ENCODE assay signal across 8 cellular contexts in genomic region chr2:9752441-9753275, GRCh38.
DNase-seq lines count a peak whose midpoint lies in the region; ATAC-seq and TF ChIP-seq lines count a peak whose summit lies in the region.

No MANE protein-coding gene starts in this region.

- H3K27ac Mint-ChIP-seq in activated CD8-positive, alpha-beta T cell treated with anti-CD3 and anti-CD28 coated beads, Interleukin-2, amount 10 ng/mL, durations not matched to agents 7 days and 5 days, result peak overlapping the region; percentile 91
- no peak overlapping the region for H3K27ac Mint-ChIP-seq in glutamatergic neuron (ENCODE audit: unreplicated experiment)

- CTCF ChIA-PET in activated CD8-positive, alpha-beta T cell treated with anti-CD3 and anti-CD28 coated beads, Interleukin-2, amount 10 ng/mL, durations not matched to agents 7 days and 5 days (lab: Charles Lee), result interaction anchor here (3.2 kb wide), 1 partner anchor 17 kb away, joined by 17 read pairs; no protein-coding TSS in a partner anchor

- H3K4me1 Mint-ChIP-seq in activated CD8-positive, alpha-beta T cell treated with anti-CD3 and anti-CD28 coated beads, Interleukin-2, amount 10 ng/mL, durations not matched to agents 7 days and 5 days (ENCODE audit: low read depth), result peaks cover 61% of the 10 kb centered on the region
- peaks cover 7% of the 10 kb centered on the region for H3K4me1 Mint-ChIP-seq in glutamatergic neuron (ENCODE audit: low read depth, unreplicated experiment)

- peaks cover 39% of the 10 kb centered on the region for H3K27me3 Mint-ChIP-seq in activated CD8-positive, alpha-beta T cell treated with anti-CD3 and anti-CD28 coated beads, Interleukin-2, amount 10 ng/mL, durations not matched to agents 7 days and 5 days (ENCODE audit: low read depth)
- peaks cover 5% of the 10 kb centered on the region for H3K27me3 Mint-ChIP-seq in glutamatergic neuron (ENCODE audit: unreplicated experiment)

- ATAC-seq in HG03565 (IDR thresholded peaks at IDR 0.05; ENCODE audit: unreplicated experiment), result peak; percentile 29
- peak; percentile 93 for ATAC-seq in activated CD8-positive, alpha-beta T cell treated with anti-CD3 and anti-CD28 coated beads, Interleukin-2, amount 10 ng/mL, durations not matched to agents 7 days and 5 days

- DNase-seq in EH (ENCODE audit: low read depth), result peak; percentile 72
- DNase-seq in activated CD8-positive, alpha-beta T cell treated with anti-CD3 and anti-CD28 coated beads, Interleukin-2, amount 10 ng/mL, durations not matched to agents 7 days and 5 days, result peak; percentile 87
- DNase-seq in fibroblast of the conjunctiva (ENCODE audit: low read depth), result peak; percentile 13
- peak; percentile 93 for DNase-seq in stimulated activated CD8-positive, alpha-beta memory T cell treated with anti-CD3 and anti-CD28 coated beads, Interleukin-4, amount 100 ng/mL, for 48 hours
- DNase-seq in NCI-H446 (lab: John Stamatoyannopoulos, UW), result no peak
- DNase-seq in DMS 273 treated with DMSO at 0.1 percent for 48 hours (lab: John Stamatoyannopoulos, UW), result no peak
- DNase-seq in glutamatergic neuron, result no peak

- no peaks in the 10 kb centered on the region for H3K36me3 Mint-ChIP-seq in activated CD8-positive, alpha-beta T cell treated with anti-CD3 and anti-CD28 coated beads, Interleukin-2, amount 10 ng/mL, durations not matched to agents 7 days and 5 days (ENCODE audit: low read depth)
- no peaks in the 10 kb centered on the region for H3K36me3 Mint-ChIP-seq in glutamatergic neuron (ENCODE audit: unreplicated experiment)

- no peak for TF ChIP-seq CTCF in glutamatergic neuron (IDR thresholded peaks at IDR 0.05; ENCODE audit: partially characterized antibody, unreplicated experiment)

- H3K9me3 Mint-ChIP-seq in activated CD8-positive, alpha-beta T cell treated with anti-CD3 and anti-CD28 coated beads, Interleukin-2, amount 10 ng/mL, durations not matched to agents 7 days and 5 days (ENCODE audit: insufficient read depth), result no peaks in the 10 kb centered on the region
- H3K9me3 Mint-ChIP-seq in glutamatergic neuron (ENCODE audit: unreplicated experiment), result peaks cover 4% of the 10 kb centered on the region

- H3K4me3 Mint-ChIP-seq in activated CD8-positive, alpha-beta T cell treated with anti-CD3 and anti-CD28 coated beads, Interleukin-2, amount 10 ng/mL, durations not matched to agents 7 days and 5 days, result peak overlapping the region; percentile 70
- H3K4me3 Mint-ChIP-seq in glutamatergic neuron (ENCODE audit: unreplicated experiment), result no peak overlapping the region

- POLR2A ChIA-PET in activated CD8-positive, alpha-beta T cell treated with anti-CD3 and anti-CD28 coated beads, Interleukin-2, amount 10 ng/mL, durations not matched to agents 7 days and 5 days (lab: Charles Lee), result interaction anchor here (1.0 to 1.4 kb wide), 6 partner anchors 18 to 197 kb away, joined by 3 to 5 read pairs (median 4); partner anchors contain the start of genes ADAM17 and YWHAQ

Comparison
In these comparisons a context has a peak if more than half of its experiments do, and no peak if none do; other contexts are left out.
1. DNase-seq: peak in EH (single experiment), activated CD8-positive, alpha-beta T cell treated with anti-CD3 and anti-CD28 coated beads, Interleukin-2, amount 10 ng/mL, durations not matched to agents 7 days and 5 days (single experiment), fibroblast of the conjunctiva (single experiment) and stimulated activated CD8-positive, alpha-beta memory T cell treated with anti-CD3 and anti-CD28 coated beads, Interleukin-4, amount 100 ng/mL, for 48 hours (single experiment); none in NCI-H446 (0 of 2), DMS 273 treated with DMSO at 0.1 percent for 48 hours (single experiment) and glutamatergic neuron (single experiment).